1 cellular context compared by ENCODE assay signal in genomic region chr7:47591655-47592572, GRCh38.
TF ChIP-seq lines count a peak whose summit lies in the region.

No MANE protein-coding gene starts in this region.

TF ChIP-seq in A549, 52 proteins besides CTCF, POLR2A, EP300 and RAD21 (continued from another document):
- TF ChIP-seq HMGXB4 (CRISPR knock-in tag; IDR thresholded peaks at IDR 0.05; ENCODE audit: borderline replicate concordance) (no peak), MAFK (IDR thresholded peaks at IDR 0.05; ENCODE audit: partially characterized antibody) (peak; percentile 12), ESRRA (IDR thresholded peaks at IDR 0.05; ENCODE audit: borderline replicate concordance, low read length) (0 out of 2 replicates have a peak, but pooled peaks have one; percentile 49), MAX (IDR thresholded peaks at IDR 0.05) (peak; percentile 87), NFE2L2 (conservative IDR thresholded peaks at IDR 0.05; ENCODE audit: low read length) (no peak), HDAC2 (IDR thresholded peaks at IDR 0.05) (no peak), ZC3H11A (IDR thresholded peaks at IDR 0.05) (no peak), CBX8 (IDR thresholded peaks at IDR 0.05) (no peak), CEBPB (IDR thresholded peaks at IDR 0.05) (peak in 1 of 2 experiments; percentile 76; a peak in 2 of 4 replicates), ZNF302 (CRISPR knock-in tag; IDR thresholded peaks at IDR 0.05) (peak; percentile 90), RARB (CRISPR knock-in tag; IDR thresholded peaks at IDR 0.05) (peak; percentile 75), HOXB13 (CRISPR knock-in tag; IDR thresholded peaks at IDR 0.05; ENCODE audit: low read depth) (peak; percentile 76), REST (IDR thresholded peaks at IDR 0.05) (no peak), POLR2AphosphoS2 (conservative IDR thresholded peaks at IDR 0.05; ENCODE audit: low read length) (no peak), MAZ (IDR thresholded peaks at IDR 0.05; ENCODE audit: borderline replicate concordance, low read depth, low read length) (no peak), JUNB (IDR thresholded peaks at IDR 0.05) (peak; percentile 49; the same call in 1 of the 2 replicates), FOSL2 (IDR thresholded peaks at IDR 0.05) (no peak), FOSL2 (CRISPR knock-in tag; IDR thresholded peaks at IDR 0.05) (peak; percentile 58), E2F6 (IDR thresholded peaks at IDR 0.05; ENCODE audit: borderline replicate concordance, low read depth) (peak; percentile 64; the same call in 1 of the 2 replicates)
TF ChIP-seq in A549: peak in this region for 26.
